14 cellular contexts compared by ENCODE assay signal in genomic region chr1:57115030-57115614, GRCh38.
DNase-seq lines count a peak whose midpoint lies in the region; ATAC-seq and TF ChIP-seq lines count a peak whose summit lies in the region.
"Had no signal": no experiment of that assay in that cellular context is flagged by ENCODE, and none has a peak within 500 bp of the region (broad histone marks: within the 10 kb centered on the region; RNA-seq: fewer than 3 reads in every experiment).

No MANE protein-coding gene starts in this region.

- intact Hi-C loops in Right ventricle myocardium superior (cut with DNase I) (no loop called here), left ventricle myocardium inferior (cut with micrococcal nuclease) (no loop called here)

- H3K27me3 ChIP-seq in right atrium auricular region, result no peaks in the 10 kb centered on the region
- no peaks in the 10 kb centered on the region for H3K27me3 ChIP-seq in WERI-Rb-1 (ENCODE audit: insufficient read depth, low read depth, severe bottlenecking)
- H3K27me3 ChIP-seq in left ventricle myocardium inferior (ENCODE audit: low read depth), result no peaks in the 10 kb centered on the region
- H3K27me3 ChIP-seq: BLaER1 treated with 17β-estradiol and CSF1 and Interleukin-3, amounts not matched to agents 10 nM and 100 nM had no signal

- ATAC-seq in Right ventricle myocardium superior (ENCODE audit: poor library complexity) (peak; percentile 61), HG03457 (IDR thresholded peaks at IDR 0.05; ENCODE audit: unreplicated experiment) (no peak), GM19467 (IDR thresholded peaks at IDR 0.05; ENCODE audit: unreplicated experiment) (no peak)
- ATAC-seq: CD8-positive, alpha-beta T cell; HepG2 had no signal

- peak overlapping the region in 1 of 2 donors; percentile 36 for H3K27ac ChIP-seq in right atrium auricular region
- H3K27ac ChIP-seq in WERI-Rb-1, result no peak overlapping the region
- peak overlapping the region; percentile 58 for H3K27ac ChIP-seq in left ventricle myocardium inferior (replicated peaks)
- H3K27ac ChIP-seq: BLaER1 treated with 17β-estradiol and CSF1 and Interleukin-3, amounts not matched to agents 10 nM and 100 nM had no signal

- H3K4me3 ChIP-seq in right atrium auricular region (no peak overlapping the region), WERI-Rb-1 (ENCODE audit: low read depth, low read length) (no peak overlapping the region), left ventricle myocardium inferior (no peak overlapping the region)
- H3K4me3 ChIP-seq: BLaER1 treated with 17β-estradiol and CSF1 and Interleukin-3, amounts not matched to agents 10 nM and 100 nM had no signal

- H3K4me1 ChIP-seq in right atrium auricular region (no peaks in the 10 kb centered on the region), left ventricle myocardium inferior (peaks cover 31% of the 10 kb centered on the region)
- H3K4me1 ChIP-seq: BLaER1 treated with 17β-estradiol and CSF1 and Interleukin-3, amounts not matched to agents 10 nM and 100 nM had no signal

- H3K36me3 ChIP-seq in right atrium auricular region, result no peaks in the 10 kb centered on the region
- H3K36me3 ChIP-seq in WERI-Rb-1, result no peaks in the 10 kb centered on the region
- no peaks in the 10 kb centered on the region for H3K36me3 ChIP-seq in left ventricle myocardium inferior
- H3K36me3 ChIP-seq: BLaER1 treated with 17β-estradiol and CSF1 and Interleukin-3, amounts not matched to agents 10 nM and 100 nM had no signal

- TF ChIP-seq CTCF in right atrium auricular region (IDR thresholded peaks at IDR 0.05), result no peak
- TF ChIP-seq CTCF in WERI-Rb-1 (IDR thresholded peaks at IDR 0.05; ENCODE audit: low read depth, low read length), result no peak
- no peak for TF ChIP-seq CTCF in left ventricle myocardium inferior (IDR thresholded peaks at IDR 0.05; ENCODE audit: borderline replicate concordance)

- DNase-seq in Right ventricle myocardium superior (no peak), right atrium auricular region (ENCODE audit: low spot score) (no peak), WERI-Rb-1 (peak; percentile 65), left ventricle myocardium inferior (no peak)
- DNase-seq in activated effector memory CD4-positive, alpha-beta T cell treated with Interleukin-2 at 50 U/mL for 16 hours, result no peak
- DNase-seq: Calu3; CD8-positive, alpha-beta T cell; DMS79 treated with DMSO at 0.1 percent for 48 hours; GF-D8; H9 had no signal

- H3K9me3 ChIP-seq in right atrium auricular region (no peaks in the 10 kb centered on the region), WERI-Rb-1 (ENCODE audit: severe bottlenecking) (no peaks in the 10 kb centered on the region), left ventricle myocardium inferior (replicated peaks) (no peaks in the 10 kb centered on the region)
- H3K9me3 ChIP-seq: BLaER1 treated with 17β-estradiol and CSF1 and Interleukin-3, amounts not matched to agents 10 nM and 100 nM had no signal
